24 cellular contexts compared by ENCODE assay signal in genomic region chr5:79841172-79841571, GRCh38.
"Had no signal": no experiment of that assay in that cellular context is flagged by ENCODE, and none has a peak within 500 bp of the region (broad histone marks: within the 10 kb centered on the region; RNA-seq: fewer than 3 reads in every experiment).

No MANE protein-coding gene starts in this region.

- H3K36me3 Mint-ChIP-seq: naive thymus-derived CD8-positive, alpha-beta T cell; stimulated activated effector memory CD8-positive, alpha-beta T cell treated with anti-CD3 and anti-CD28 coated beads, Interleukin-12 subunit alpha, Interleukin-12 subunit beta, amount 100 ng/mL, for 72 hours; type B pancreatic cell had no signal

- H3K9ac ChIP-seq: parathyroid adenoma had no signal

- H3K27me3 ChIP-seq: esophagus muscularis mucosa, gastroesophageal sphincter, heart left ventricle, hepatocyte, left lung, testis, tibial artery had no signal

- H3K79me2 ChIP-seq: hepatocyte, parathyroid adenoma had no signal

- ATAC-seq: foreskin keratinocyte; gastroesophageal sphincter; left lung; lower lobe of right lung; naive thymus-derived CD8-positive, alpha-beta T cell; sciatic nerve; stimulated activated effector memory CD8-positive, alpha-beta T cell treated with anti-CD3 and anti-CD28 coated beads, Interleukin-12 subunit alpha, Interleukin-12 subunit beta, amount 100 ng/mL, for 72 hours had no signal

- H3K4me3 ChIP-seq: esophagus muscularis mucosa, gastroesophageal sphincter, hepatocyte, left lung, lower lobe of right lung, smooth muscle cell, stomach, testis, tibial artery had no signal

- H2AFZ ChIP-seq: hepatocyte, parathyroid adenoma had no signal

- H3K9me3 ChIP-seq: esophagus muscularis mucosa, gastroesophageal sphincter, heart left ventricle, left lung, lower lobe of right lung, neutrophil, stomach, testis, tibial artery had no signal

- H3K4me2 ChIP-seq: smooth muscle cell had no signal

- H3K4me3 Mint-ChIP-seq: naive thymus-derived CD8-positive, alpha-beta T cell; stimulated activated effector memory CD8-positive, alpha-beta T cell treated with anti-CD3 and anti-CD28 coated beads, Interleukin-12 subunit alpha, Interleukin-12 subunit beta, amount 100 ng/mL, for 72 hours; type B pancreatic cell had no signal

- H3K4me1 Mint-ChIP-seq: naive thymus-derived CD8-positive, alpha-beta T cell had no signal

- H3K36me3 ChIP-seq: esophagus muscularis mucosa, gastroesophageal sphincter, heart left ventricle, left lung, lower lobe of right lung, neutrophil, stomach, tibial artery had no signal

- H3K9me3 Mint-ChIP-seq: naive thymus-derived CD8-positive, alpha-beta T cell; stimulated activated effector memory CD8-positive, alpha-beta T cell treated with anti-CD3 and anti-CD28 coated beads, Interleukin-12 subunit alpha, Interleukin-12 subunit beta, amount 100 ng/mL, for 72 hours; type B pancreatic cell had no signal

- H3K4me1 ChIP-seq: foreskin keratinocyte, left lung, lower lobe of right lung, parathyroid adenoma, testis, tibial artery had no signal

- H3K27ac Mint-ChIP-seq: progenitor cell of endocrine pancreas; stimulated activated effector memory CD8-positive, alpha-beta T cell treated with anti-CD3 and anti-CD28 coated beads, Interleukin-12 subunit alpha, Interleukin-12 subunit beta, amount 100 ng/mL, for 72 hours; type B pancreatic cell had no signal

- DNase-seq: effector CD8-positive, alpha-beta T cell; foreskin keratinocyte; kidney; left lung; lower lobe of right lung; naive thymus-derived CD8-positive, alpha-beta T cell; stimulated activated CD4-positive, alpha-beta T cell treated with anti-CD3 and anti-CD28 coated beads, Interleukin-12 subunit alpha, Interleukin-12 subunit beta, amount 100 ng/mL, for 4 hours; stimulated activated CD4-positive, alpha-beta T cell treated with anti-CD3 and anti-CD28 coated beads, Interleukin-1b, Interleukin-23, amount 100 ng/mL, for 48 hours; stimulated activated CD4-positive, alpha-beta T cell treated with anti-CD3 and anti-CD28 coated beads, Interleukin-4, amount 100 ng/mL, for 1 hour; stimulated activated naive CD4-positive, alpha-beta T cell treated with Interleukin-2 at 50 U/mL for 16 hours; stomach; testis; tibial artery had no signal

- H3K27ac ChIP-seq: esophagus muscularis mucosa, foreskin keratinocyte, gastroesophageal sphincter, hepatocyte, left lung, lower lobe of right lung, neutrophil, parathyroid adenoma, stomach, testis, tibial artery had no signal
